Comparison of ENCODE assay signal across 8 cellular contexts in genomic region chrX:154762529-154763296, GRCh38. TPM values are rescaled to one million over a fixed set of nuclear protein-coding genes. Genes with fewer than 3 reads are reported as not detected.
DNase-seq lines count a peak whose midpoint lies in the region; ATAC-seq, FAIRE-seq and TF ChIP-seq lines count a peak whose summit lies in the region.

Gene DKC1 (plus strand): TSS chrX:154762864. CDS start chrX:154762966, 102 bp downstream.

- H3K36me3 ChIP-seq in Caco-2 (ENCODE audit: control insufficient read depth, insufficient read depth, low read length) (no peaks in the 10 kb centered on the region), endodermal cell (ENCODE audit: control insufficient read depth, insufficient read depth, low read length) (peaks cover 28% of the 10 kb centered on the region), mesodermal cell (ENCODE audit: control insufficient read depth, insufficient read depth, low read length) (peaks cover 33% of the 10 kb centered on the region)

- H3K4me3 ChIP-seq in Caco-2 (ENCODE audit: low read depth, low read length) (peak within 1 kb of the TSS; percentile 78), endodermal cell (ENCODE audit: low read length) (peak within 1 kb of the TSS; percentile 92), mesodermal cell (ENCODE audit: extremely low read depth, insufficient read depth, low read length, poor library complexity, severe bottlenecking) (peak within 1 kb of the TSS; percentile 52)

- H3K27me3 ChIP-seq in Caco-2 (replicated peaks; ENCODE audit: control insufficient read depth, insufficient read depth, low read length): no peaks in the 10 kb centered on the region
- H3K27me3 ChIP-seq in endodermal cell (ENCODE audit: control insufficient read depth, insufficient read depth, low read length, poor library complexity, severe bottlenecking): no peaks in the 10 kb centered on the region

- peak; percentile 83 for ATAC-seq in GM21367 (IDR thresholded peaks at IDR 0.05; ENCODE audit: unreplicated experiment)
- peak; percentile 91 for ATAC-seq in activated CD8-positive, alpha-beta memory T cell treated with anti-CD3 and anti-CD28 coated beads, Interleukin-2, amount 10 ng/mL, durations not matched to agents 7 days and 5 days

- WGBS in endodermal cell (ENCODE audit: insufficient coverage in 1 of 2, insufficient read length in 1 of 2), 2 experiments: 0% methylated on average over 1 to 85 of the region's 85 CpGs
- WGBS in mesodermal cell (ENCODE audit: insufficient coverage in 2 of 2), 2 experiments: 1% methylated on average over 16 to 47 of the region's 85 CpGs

- H3K4me1 Mint-ChIP-seq in Caco-2 (ENCODE audit: low read depth, unreplicated experiment) (no peaks in the 10 kb centered on the region), endodermal cell (peaks cover 9% of the 10 kb centered on the region)
- peaks cover 48% of the 10 kb centered on the region for H3K4me1 Mint-ChIP-seq in activated CD8-positive, alpha-beta memory T cell treated with anti-CD3 and anti-CD28 coated beads, Interleukin-2, amount 10 ng/mL, durations not matched to agents 7 days and 5 days

- H3K27me3 Mint-ChIP-seq in Caco-2 (ENCODE audit: insufficient read depth, unreplicated experiment) (no peaks in the 10 kb centered on the region), endodermal cell (ENCODE audit: insufficient read depth) (no peaks in the 10 kb centered on the region)
- no peaks in the 10 kb centered on the region for H3K27me3 Mint-ChIP-seq in activated CD8-positive, alpha-beta memory T cell treated with anti-CD3 and anti-CD28 coated beads, Interleukin-2, amount 10 ng/mL, durations not matched to agents 7 days and 5 days

- CTCF ChIA-PET in Caco-2 (lab: Charles Lee): interaction anchor here (1.1 to 1.3 kb wide), 4 partner anchors 12 to 155 kb away, joined by 3 to 6 read pairs (median 4); partner anchors contain the start of gene GAB3
- CTCF ChIA-PET in activated CD8-positive, alpha-beta memory T cell treated with anti-CD3 and anti-CD28 coated beads, Interleukin-2, amount 10 ng/mL, durations not matched to agents 7 days and 5 days (lab: Charles Lee): interaction anchor here (0.9 to 3.8 kb wide), 6 partner anchors 9 to 42 kb away, joined by 3 to 20 read pairs (median 4); partner anchors contain the start of gene MPP1

- no TSS peak for BruUV-seq in Caco-2 (replicated peaks; lab: Mats Ljungman, UMichigan)

- peaks cover 42% of the 10 kb centered on the region for H3K36me3 Mint-ChIP-seq in Caco-2 (ENCODE audit: insufficient read depth, unreplicated experiment)
- peaks cover 27% of the 10 kb centered on the region for H3K36me3 Mint-ChIP-seq in activated CD8-positive, alpha-beta memory T cell treated with anti-CD3 and anti-CD28 coated beads, Interleukin-2, amount 10 ng/mL, durations not matched to agents 7 days and 5 days
- H3K36me3 Mint-ChIP-seq in endodermal cell (ENCODE audit: low read depth): peaks cover 27% of the 10 kb centered on the region

- peak; percentile 93 for FAIRE-seq in HTR-8/SVneo (lab: Jason Lieb, UNC)

- H3K27ac ChIP-seq in endodermal cell (ENCODE audit: low read depth, low read length) (peak within 1 kb of the TSS; percentile 72), mesodermal cell (ENCODE audit: low read depth, low read length, severe bottlenecking) (peak within 1 kb of the TSS; percentile 77)

- H3K9ac ChIP-seq in endodermal cell (ENCODE audit: extremely low read depth, low read length, poor library complexity, severe bottlenecking): peak within 1 kb of the TSS; percentile 52

- peak within 1 kb of the TSS; percentile 84 for H3K27ac Mint-ChIP-seq in Caco-2 (ENCODE audit: unreplicated experiment)
- peak within 1 kb of the TSS; percentile 94 for H3K27ac Mint-ChIP-seq in activated CD8-positive, alpha-beta memory T cell treated with anti-CD3 and anti-CD28 coated beads, Interleukin-2, amount 10 ng/mL, durations not matched to agents 7 days and 5 days
- H3K27ac Mint-ChIP-seq in endodermal cell: peak within 1 kb of the TSS; percentile 86

- no peaks in the 10 kb centered on the region for H3K9me3 Mint-ChIP-seq in Caco-2 (ENCODE audit: unreplicated experiment)
- no peaks in the 10 kb centered on the region for H3K9me3 Mint-ChIP-seq in activated CD8-positive, alpha-beta memory T cell treated with anti-CD3 and anti-CD28 coated beads, Interleukin-2, amount 10 ng/mL, durations not matched to agents 7 days and 5 days (ENCODE audit: low read depth)
- H3K9me3 Mint-ChIP-seq in endodermal cell: peaks cover 52% of the 10 kb centered on the region

- H3K4me3 Mint-ChIP-seq in Caco-2 (ENCODE audit: unreplicated experiment) (peak within 1 kb of the TSS; percentile 84), endodermal cell (peak within 1 kb of the TSS; percentile 79)
- peak within 1 kb of the TSS; percentile 84 for H3K4me3 Mint-ChIP-seq in activated CD8-positive, alpha-beta memory T cell treated with anti-CD3 and anti-CD28 coated beads, Interleukin-2, amount 10 ng/mL, durations not matched to agents 7 days and 5 days

- intact Hi-C loops in Caco-2 (cut with micrococcal nuclease; ENCODE audit: unreplicated experiment): loop anchor here (1.0 kb wide), 2 partner anchors 37 to 43 kb away; partner anchors contain the start of gene MPP1

- H3K9me3 ChIP-seq in Caco-2 (no peaks in the 10 kb centered on the region), endodermal cell (ENCODE audit: control insufficient read depth, low read length) (no peaks in the 10 kb centered on the region), mesodermal cell (ENCODE audit: control insufficient read depth, low read length) (no peaks in the 10 kb centered on the region)

- POLR2A ChIA-PET in Caco-2 (lab: Charles Lee): interaction anchor here (0.8 to 1.3 kb wide), 3 partner anchors 14 to 264 kb away, joined by 4 read pairs; partner anchors contain the start of genes FUNDC2 and MPP1

- TF ChIP-seq CTCF in Caco-2 (IDR thresholded peaks at IDR 0.05; ENCODE audit: insufficient read depth in 1 of 2, low read depth in 1 of 2, low read length in 1 of 2, severe bottlenecking in 1 of 2, unreplicated experiment in 1 of 2) (no peak), endodermal cell (conservative IDR thresholded peaks at IDR 0.05) (peak; percentile 32)

- H3K4me1 ChIP-seq in Caco-2: no peaks in the 10 kb centered on the region
- no peaks in the 10 kb centered on the region for H3K4me1 ChIP-seq in endodermal cell (ENCODE audit: control insufficient read depth, insufficient read depth, low read length)
- H3K4me1 ChIP-seq in mesodermal cell (ENCODE audit: control insufficient read depth, insufficient read depth, low read length, poor library complexity, severe bottlenecking): peaks cover 3% of the 10 kb centered on the region

- DNase-seq in Caco-2 (peak; percentile 95 to 96), HTR-8/SVneo (ENCODE audit: insufficient read length, low spot score) (peak; percentile 79), NOMO-1 treated with dmso at 0.1 percent for 144 hours (lab: John Stamatoyannopoulos, UW; ENCODE audit: unreplicated experiment) (peak; percentile 92), endodermal cell (peak; percentile 96)
- peak; percentile 97 for DNase-seq in activated CD8-positive, alpha-beta memory T cell treated with anti-CD3 and anti-CD28 coated beads, Interleukin-2, amount 10 ng/mL, durations not matched to agents 7 days and 5 days
- DNase-seq in stimulated activated CD8-positive, alpha-beta memory T cell treated with anti-CD3 and anti-CD28 coated beads, Interleukin-15, amount 100 ng/mL, for 4 hours (ENCODE audit: low read depth in 2 of 2): peak; percentile 89 to 93

RNA-seq across cellular contexts. Expression of gene DKC1, which starts in this region (rescaled TPM):
- total RNA-seq in Caco-2 (2022): 106 and 107 TPM in 2 replicates
- 100 to 1,000 TPM in 1 of 2 experiments, 10 to 100 TPM in 1; 81.0 to 116 TPM for total RNA-seq in activated CD8-positive, alpha-beta memory T cell treated with anti-CD3 and anti-CD28 coated beads, Interleukin-2, amount 10 ng/mL, durations not matched to agents 7 days and 5 days
- total RNA-seq in endodermal cell: 10 to 100 TPM; 66.5 to 70.8 TPM
- 66.7 TPM for polyA plus RNA-seq in endodermal cell (2013, experiment 1 of 2)
- 62.1 TPM for polyA plus RNA-seq in endodermal cell (2013, experiment 2 of 2)
- polyA plus RNA-seq in mesodermal cell (2013, experiment 1 of 2): 44.2 TPM
- 47.0 TPM for polyA plus RNA-seq in mesodermal cell (2013, experiment 2 of 2)

Comparison
In these comparisons a context has a peak if more than half of its experiments do, and no peak if none do; other contexts are left out.
1. Peak in every context shown above with its lines: DNase-seq, ATAC-seq, H3K4me3 ChIP-seq and H3K27ac ChIP-seq.